ENCODE assay signal across 2 cellular contexts in genomic region chr1:17314491-17314971, GRCh38.
TF ChIP-seq lines count a peak whose summit lies in the region.

No MANE protein-coding gene starts in this region.

TF ChIP-seq in IMR-90, 13 proteins besides CTCF, POLR2A, EP300 and RAD21:
- TF ChIP-seq MAZ (IDR thresholded peaks at IDR 0.05; ENCODE audit: borderline replicate concordance, low read depth, low read length), result no peak
- no peak for TF ChIP-seq RCOR1 (IDR thresholded peaks at IDR 0.05; ENCODE audit: insufficient replicate concordance, low read length)
- no peak for TF ChIP-seq NFE2L2 (IDR thresholded peaks at IDR 0.05; ENCODE audit: low read depth, low read length)
- TF ChIP-seq CHD1 (IDR thresholded peaks at IDR 0.05; ENCODE audit: low read depth, low read length), result no peak

TF ChIP-seq in K562, 482 proteins besides CTCF, POLR2A, EP300 and RAD21:
- no peak for TF ChIP-seq BRCA1 (IDR thresholded peaks at IDR 0.05)
- 0 out of 2 replicates have a peak, but pooled peaks have one; percentile 36 for TF ChIP-seq BRCA1 (CRISPR knock-in tag; IDR thresholded peaks at IDR 0.05)
- no peak for TF ChIP-seq ZNF217 (CRISPR knock-in tag; IDR thresholded peaks at IDR 0.05)
- peak; percentile 93 for TF ChIP-seq ESRRA (IDR thresholded peaks at IDR 0.05; ENCODE audit: borderline replicate concordance, low read depth)
- 0 out of 2 replicates have a peak, but pooled peaks have one; percentile 24 for TF ChIP-seq MAX (CRISPR knock-in tag; IDR thresholded peaks at IDR 0.05)
